In genomic region chr2:175432793-175433192, GRCh38 we compare ENCODE assay signal across 26 cellular contexts.
"Had no signal": no experiment of that assay in that cellular context is flagged by ENCODE, and none has a peak within 500 bp of the region (broad histone marks: within the 10 kb centered on the region; RNA-seq: fewer than 3 reads in every experiment).

No MANE protein-coding gene starts in this region.

- H3K4me1 Mint-ChIP-seq: activated CD4-positive, alpha-beta T cell treated with anti-CD3 and anti-CD28 coated beads, Interleukin-2, amount 10 ng/mL, durations not matched to agents 24 days and 14 days; activated naive CD8-positive, alpha-beta T cell treated with anti-CD3 and anti-CD28 coated beads for 36 hours; activated T-helper 17 cell treated with anti-CD3 and anti-CD28 coated beads, Interleukin-2, amount 50 U/mL, for 72 hours had no signal

- H3K27me3 ChIP-seq: brain microvascular endothelial cell, Peyer's patch had no signal

- H3K4me1 ChIP-seq: Peyer's patch, SJSA1 had no signal

- ATAC-seq: activated CD8-positive, alpha-beta T cell treated with anti-CD3 and anti-CD28 coated beads for 36 hours; activated T-helper 17 cell treated with anti-CD3 and anti-CD28 coated beads, Interleukin-2, amount 50 U/mL, for 72 hours had no signal

- H3K4me3 Mint-ChIP-seq: activated CD4-positive, alpha-beta T cell treated with anti-CD3 and anti-CD28 coated beads, Interleukin-2, amount 10 ng/mL, durations not matched to agents 24 days and 14 days; activated CD8-positive, alpha-beta T cell treated with anti-CD3 and anti-CD28 coated beads for 36 hours; activated naive CD8-positive, alpha-beta T cell treated with anti-CD3 and anti-CD28 coated beads for 36 hours; activated T-cell treated with anti-CD3 and anti-CD28 coated beads, Interleukin-2, amount 50 U/mL, for 72 hours; activated T-helper 17 cell treated with anti-CD3 and anti-CD28 coated beads, Interleukin-2, amount 50 U/mL, for 72 hours; T-helper 1 cell treated with Interleukin-12 subunit alpha and Interleukin-12 subunit beta and Interleukin-4 antibody, amounts not matched to agents 30 μg/mL and 1 μg/mL, for 36 hours; T-helper 2 cell treated with Interferon-gamma antibody and Interleukin-4, amounts not matched to agents 5 μg/mL and 100 μg/mL, for 36 hours had no signal

- H3K27ac ChIP-seq: brain microvascular endothelial cell, Peyer's patch, SJSA1 had no signal

- H3K36me3 ChIP-seq: brain microvascular endothelial cell, Peyer's patch, SJSA1 had no signal

- H3K9me3 Mint-ChIP-seq: activated CD4-positive, alpha-beta T cell treated with anti-CD3 and anti-CD28 coated beads, Interleukin-2, amount 10 ng/mL, durations not matched to agents 24 days and 14 days; activated T-cell treated with anti-CD3 and anti-CD28 coated beads, Interleukin-2, amount 50 U/mL, for 72 hours; activated T-helper 17 cell treated with anti-CD3 and anti-CD28 coated beads, Interleukin-2, amount 50 U/mL, for 72 hours; T-helper 1 cell treated with Interleukin-12 subunit alpha and Interleukin-12 subunit beta and Interleukin-4 antibody, amounts not matched to agents 30 μg/mL and 1 μg/mL, for 36 hours had no signal

- H3K9ac ChIP-seq: SK-N-SH had no signal

- H3K9me2 ChIP-seq: SK-N-SH had no signal

- H3K4me3 ChIP-seq: Peyer's patch, SJSA1 had no signal

- H3K27ac Mint-ChIP-seq: activated CD4-positive, alpha-beta T cell treated with anti-CD3 and anti-CD28 coated beads, Interleukin-2, amount 10 ng/mL, durations not matched to agents 24 days and 14 days; activated CD8-positive, alpha-beta T cell treated with anti-CD3 and anti-CD28 coated beads for 36 hours; activated naive CD8-positive, alpha-beta T cell treated with anti-CD3 and anti-CD28 coated beads for 36 hours; activated T-cell treated with anti-CD3 and anti-CD28 coated beads, Interleukin-2, amount 50 U/mL, for 72 hours; activated T-helper 17 cell treated with anti-CD3 and anti-CD28 coated beads, Interleukin-2, amount 50 U/mL, for 72 hours; T-helper 1 cell treated with Interleukin-12 subunit alpha and Interleukin-12 subunit beta and Interleukin-4 antibody, amounts not matched to agents 30 μg/mL and 1 μg/mL, for 36 hours; T-helper 2 cell treated with Interferon-gamma antibody and Interleukin-4, amounts not matched to agents 5 μg/mL and 100 μg/mL, for 36 hours had no signal

- H3K36me3 Mint-ChIP-seq: activated naive CD8-positive, alpha-beta T cell treated with anti-CD3 and anti-CD28 coated beads for 36 hours had no signal

- H3K4me2 ChIP-seq: SK-N-SH had no signal

- H3K9me3 ChIP-seq: Peyer's patch, SJSA1, SK-N-SH had no signal

- DNase-seq: activated CD4-positive, alpha-beta T cell treated with anti-CD3 and anti-CD28 coated beads, Interleukin-2, amount 10 ng/mL, durations not matched to agents 24 days and 14 days; activated CD4-positive, alpha-beta T cell treated with anti-CD3 and anti-CD28 coated beads, Interleukin-2, amount 50 U/mL, for 4 hours; activated CD8-positive, alpha-beta T cell treated with anti-CD3 and anti-CD28 coated beads for 36 hours; activated effector memory CD4-positive, alpha-beta T cell treated with anti-CD3 and anti-CD28 coated beads, Interleukin-2, amount 50 U/mL, for 16 hours; activated naive CD4-positive, alpha-beta T cell; activated naive CD4-positive, alpha-beta T cell treated with anti-CD3 and anti-CD28 coated beads, Interleukin-2, amount 50 U/mL, for 16 hours; activated naive CD8-positive, alpha-beta T cell treated with anti-CD3 and anti-CD28 coated beads for 36 hours; activated T-cell treated with anti-CD3 and anti-CD28 coated beads, Interleukin-2, amount 50 U/mL, for 1 hour; activated T-cell treated with anti-CD3 and anti-CD28 coated beads, Interleukin-2, amount 50 U/mL, for 72 hours; amniotic stem cell; aorta; brain microvascular endothelial cell; central memory CD4-positive, alpha-beta T cell; KBM-7; MM.1S; MV-4-11; NCI-H524 treated with DMSO at 0.1 percent for 48 hours; Peyer's patch; RPMI8226; SHP77 treated with DMSO at 0.1 percent for 48 hours; SK-N-SH had no signal

- FAIRE-seq: TTC549 had no signal
